ENCODE assay signal across 22 cellular contexts in genomic region chr12:56234746-56235436, GRCh38. TPM values are rescaled to one million over a fixed set of nuclear protein-coding genes. Genes with fewer than 3 reads are reported as not detected.
"Had no signal": no experiment of that assay in that cellular context is flagged by ENCODE, and none has a peak within 500 bp of the region (broad histone marks: within the 10 kb centered on the region; RNA-seq: fewer than 3 reads in every experiment).

No MANE protein-coding gene starts in this region.

- H3K4me1 ChIP-seq: esophagus muscularis mucosa had no signal

- ATAC-seq: activated CD8-positive, alpha-beta memory T cell treated with anti-CD3 and anti-CD28 coated beads, Interleukin-2, amount 10 ng/mL, durations not matched to agents 7 days and 5 days; activated naive CD4-positive, alpha-beta T cell treated with anti-CD3 and anti-CD28 coated beads, Interleukin-2, amount 50 U/mL, for 72 hours; left colon; right lobe of liver; T-cell had no signal

- H3K27me3 Mint-ChIP-seq: activated CD8-positive, alpha-beta memory T cell treated with anti-CD3 and anti-CD28 coated beads, Interleukin-2, amount 10 ng/mL, durations not matched to agents 7 days and 5 days; activated T-cell treated with anti-CD3 and anti-CD28 coated beads, Interleukin-2, amount 50 U/mL, for 24 hours; T-cell had no signal

- H3K27me3 ChIP-seq: esophagus muscularis mucosa, right lobe of liver, transverse colon had no signal

- H3K9me3 ChIP-seq: esophagus muscularis mucosa, right lobe of liver, transverse colon had no signal

- DNase-seq: activated CD4-positive, alpha-beta T cell treated with anti-CD3 and anti-CD28 coated beads for 1 hour; activated CD4-positive, alpha-beta T cell treated with anti-CD3 and anti-CD28 coated beads, Interleukin-2, amount 50 U/mL, for 48 hours; activated CD8-positive, alpha-beta memory T cell treated with anti-CD3 and anti-CD28 coated beads, Interleukin-2, amount 10 ng/mL, durations not matched to agents 7 days and 5 days; activated effector memory CD4-positive, alpha-beta T cell treated with Interleukin-2 at 50 U/mL for 16 hours; activated T-cell treated with anti-CD3 and anti-CD28 coated beads, Interleukin-2, amount 50 U/mL, for 24 hours; amniotic stem cell; cerebellar nuclear complex; endodermal cell; head of caudate nucleus; left colon; right lobe of liver; stimulated activated naive CD4-positive, alpha-beta T cell; substantia nigra; T-cell; T1000; transverse colon had no signal

- H3K4me1 Mint-ChIP-seq: activated CD8-positive, alpha-beta memory T cell treated with anti-CD3 and anti-CD28 coated beads, Interleukin-2, amount 10 ng/mL, durations not matched to agents 7 days and 5 days; brain; endodermal cell; T-cell had no signal

- H3K4me3 Mint-ChIP-seq: activated CD8-positive, alpha-beta memory T cell treated with anti-CD3 and anti-CD28 coated beads, Interleukin-2, amount 10 ng/mL, durations not matched to agents 7 days and 5 days; activated T-cell treated with anti-CD3 and anti-CD28 coated beads, Interleukin-2, amount 50 U/mL, for 24 hours; brain; dendritic cell treated with granulocyte-macrophage colony-stimulating factor and Interleukin-4, amounts not matched to agents 40 ng/mL and 50 ng/mL, for 4 days; endodermal cell; T-cell had no signal

- H3K36me3 Mint-ChIP-seq: activated CD8-positive, alpha-beta memory T cell treated with anti-CD3 and anti-CD28 coated beads, Interleukin-2, amount 10 ng/mL, durations not matched to agents 7 days and 5 days; activated naive CD4-positive, alpha-beta T cell treated with anti-CD3 and anti-CD28 coated beads, Interleukin-2, amount 50 U/mL, for 72 hours; brain had no signal

- H3K27ac Mint-ChIP-seq: activated CD8-positive, alpha-beta memory T cell treated with anti-CD3 and anti-CD28 coated beads, Interleukin-2, amount 10 ng/mL, durations not matched to agents 7 days and 5 days; activated T-cell treated with anti-CD3 and anti-CD28 coated beads, Interleukin-2, amount 50 U/mL, for 24 hours; dendritic cell treated with granulocyte-macrophage colony-stimulating factor and Interleukin-4, amounts not matched to agents 40 ng/mL and 50 ng/mL, for 4 days; endodermal cell; T-cell had no signal

- H3K27ac ChIP-seq: esophagus muscularis mucosa, right lobe of liver, transverse colon had no signal

- H3K4me3 ChIP-seq: esophagus muscularis mucosa, right lobe of liver, transverse colon had no signal

- H3K9me3 Mint-ChIP-seq: activated naive CD4-positive, alpha-beta T cell treated with anti-CD3 and anti-CD28 coated beads, Interleukin-2, amount 50 U/mL, for 72 hours; activated T-cell treated with anti-CD3 and anti-CD28 coated beads, Interleukin-2, amount 50 U/mL, for 24 hours; brain; dendritic cell treated with granulocyte-macrophage colony-stimulating factor and Interleukin-4, amounts not matched to agents 40 ng/mL and 50 ng/mL, for 4 days; endodermal cell; T-cell had no signal

- H3K36me3 ChIP-seq: transverse colon had no signal

RNA-seq across cellular contexts. Expression of gene SLC39A5, which starts 5.0 kb away (rescaled TPM):
- total RNA-seq: esophagus muscularis mucosa, fibroblast of villous mesenchyme, posterior vena cava had no signal
